Comparison of ENCODE assay signal across 22 cellular contexts in the genomic region with DNA sequence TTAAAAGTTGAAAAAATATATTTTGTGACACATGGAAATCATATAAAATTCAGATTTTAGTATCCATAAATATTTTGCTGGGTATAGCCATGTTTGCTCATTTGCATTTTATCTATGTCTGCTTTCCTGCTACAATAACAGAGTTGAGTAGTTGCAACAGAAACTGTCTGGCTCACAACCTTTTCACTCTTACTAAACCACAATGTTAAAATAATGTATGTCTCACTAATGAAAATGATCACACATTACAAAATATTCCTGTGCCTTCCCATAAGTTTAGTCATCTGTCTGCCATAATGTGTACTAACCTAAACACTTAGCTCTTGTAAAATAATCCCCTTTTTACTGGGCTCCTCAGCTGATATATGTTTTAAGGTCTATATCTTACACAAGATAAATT.
"Had no signal": no experiment of that assay in that cellular context is flagged by ENCODE, and none has a peak within 500 bp of the region (broad histone marks: within the 10 kb centered on the region; RNA-seq: fewer than 3 reads in every experiment).

No MANE protein-coding gene starts in this region.

- H3K4me3 ChIP-seq: gastroesophageal sphincter, heart left ventricle, hepatocyte, left lung, prostate gland, sigmoid colon, stomach, thyroid gland, vagina had no signal

- H3K4me3 Mint-ChIP-seq: naive thymus-derived CD8-positive, alpha-beta T cell; nephron progenitor cell; stimulated activated effector memory CD8-positive, alpha-beta T cell treated with anti-CD3 and anti-CD28 coated beads, Interleukin-12 subunit alpha, Interleukin-12 subunit beta, amount 100 ng/mL, for 72 hours had no signal

- H3K36me3 ChIP-seq: gastroesophageal sphincter, heart left ventricle, left lung, prostate gland, sigmoid colon, stomach, thyroid gland, vagina had no signal

- H3K27me3 ChIP-seq: foreskin keratinocyte, gastroesophageal sphincter, hepatocyte, left lung, sigmoid colon, stomach, thyroid gland, vagina had no signal

- H3K9me3 Mint-ChIP-seq: stimulated activated effector memory CD8-positive, alpha-beta T cell treated with anti-CD3 and anti-CD28 coated beads, Interleukin-12 subunit alpha, Interleukin-12 subunit beta, amount 100 ng/mL, for 72 hours had no signal

- H3K36me3 Mint-ChIP-seq: stimulated activated effector memory CD8-positive, alpha-beta T cell treated with anti-CD3 and anti-CD28 coated beads, Interleukin-12 subunit alpha, Interleukin-12 subunit beta, amount 100 ng/mL, for 72 hours had no signal

- DNase-seq: cortex of kidney; foreskin keratinocyte; heart left ventricle; kidney; left cardiac atrium; left lung; naive thymus-derived CD8-positive, alpha-beta T cell; nephron progenitor cell; nucleus accumbens; right cardiac atrium; sigmoid colon; stimulated activated CD4-positive, alpha-beta T cell treated with anti-CD3 and anti-CD28 coated beads, Interleukin-2, amount 100 ng/mL, for 24 hours; stimulated activated CD4-positive, alpha-beta T cell treated with anti-CD3 and anti-CD28 coated beads, Interleukin-4, amount 100 ng/mL, for 24 hours; stimulated activated naive CD4-positive, alpha-beta T cell treated with Interleukin-2 at 50 U/mL for 16 hours; stomach; thyroid gland; trophoblast cell had no signal

- H3K27ac Mint-ChIP-seq: naive thymus-derived CD8-positive, alpha-beta T cell; nephron progenitor cell; stimulated activated effector memory CD8-positive, alpha-beta T cell treated with anti-CD3 and anti-CD28 coated beads, Interleukin-12 subunit alpha, Interleukin-12 subunit beta, amount 100 ng/mL, for 72 hours had no signal

- H3K4me1 Mint-ChIP-seq: naive thymus-derived CD8-positive, alpha-beta T cell; nephron progenitor cell; stimulated activated effector memory CD8-positive, alpha-beta T cell treated with anti-CD3 and anti-CD28 coated beads, Interleukin-12 subunit alpha, Interleukin-12 subunit beta, amount 100 ng/mL, for 72 hours had no signal
